In genomic region chr2:10452334-10452733, GRCh38 we compare ENCODE assay signal across 10 cellular contexts. TPM values are rescaled to one million over a fixed set of nuclear protein-coding genes. Genes with fewer than 3 reads are reported as not detected.
A peak's percentile ranks its signal among the peaks of the same experiment; 100 is the strongest.
DNase-seq lines count a peak whose midpoint lies in the region; ATAC-seq and TF ChIP-seq lines count a peak whose summit lies in the region.
"Had no signal": no experiment of that assay in that cellular context is flagged by ENCODE, and none has a peak within 500 bp of the region (broad histone marks: within the 10 kb centered on the region; RNA-seq: fewer than 3 reads in every experiment).

No MANE protein-coding gene starts in this region.

- ATAC-seq in Panc1, result peak; percentile 15; the same call in 1 of the 2 replicates

- DNase-seq in NCI-H1694 treated with DMSO at 0.1 percent for 48 hours (lab: John Stamatoyannopoulos, UW), result peak; percentile 21
- no peak for DNase-seq in NCI-H1694 (lab: John Stamatoyannopoulos, UW)
- no peak for DNase-seq in Panc1 (ENCODE audit: low read depth, low spot score)
- DNase-seq in fibroblast of peridontal ligament (ENCODE audit: extremely low read depth), result peak; percentile 69
- DNase-seq in ureter (ENCODE audit: low spot score), result peak; percentile 78
- DNase-seq in amygdala (lab: John Stamatoyannopoulos, UW), result no peak
- DNase-seq in AML-193 (lab: John Stamatoyannopoulos, UW), result no peak
- DNase-seq in activated T-cell treated with anti-CD3 and anti-CD28 coated beads, Interleukin-2, amount 50 U/mL, for 24 hours, result no peak
- DNase-seq: effector CD8-positive, alpha-beta T cell had no signal

- POLR2A ChIA-PET in Panc1 (lab: Charles Lee), result no interaction called here

- peaks cover 2% of the 10 kb centered on the region; the same call in 1 of the 2 replicates for H3K36me3 ChIP-seq in Panc1 (ENCODE audit: control insufficient read depth, insufficient read depth, low read length)

- peaks cover 26% of the 10 kb centered on the region for H3K4me1 Mint-ChIP-seq in activated T-cell treated with anti-CD3 and anti-CD28 coated beads, Interleukin-2, amount 50 U/mL, for 24 hours (ENCODE audit: low read depth)

- no peak overlapping the region for H3K4me3 ChIP-seq in Panc1 (ENCODE audit: low read depth in 2 of 2, low read length in 2 of 2)

- intact Hi-C loops in Panc1 (cut with micrococcal nuclease; ENCODE audit: unreplicated experiment), result loop anchor here (10.0 kb wide), 1 partner anchor 82 kb away; no protein-coding TSS in a partner anchor

- no peaks in the 10 kb centered on the region for H3K9me3 ChIP-seq in Panc1 (ENCODE audit: control insufficient read depth, insufficient read depth, low read depth, low read length)

- no peak overlapping the region for H3K4me3 Mint-ChIP-seq in activated T-cell treated with anti-CD3 and anti-CD28 coated beads, Interleukin-2, amount 50 U/mL, for 24 hours
- H3K4me3 Mint-ChIP-seq: B cell had no signal

- no TSS peak for BruUV-seq in Panc1 (replicated peaks; lab: Mats Ljungman, UMichigan)

- H3K9me3 Mint-ChIP-seq in activated T-cell treated with anti-CD3 and anti-CD28 coated beads, Interleukin-2, amount 50 U/mL, for 24 hours, result no peaks in the 10 kb centered on the region

- peaks cover 22% of the 10 kb centered on the region for H3K36me3 Mint-ChIP-seq in activated T-cell treated with anti-CD3 and anti-CD28 coated beads, Interleukin-2, amount 50 U/mL, for 24 hours (ENCODE audit: low read depth)

- in situ Hi-C loops in Panc1 (cut with HindIII; ENCODE audit: low pct_unique_long_range_greater_than_20kb, low sequenced_read_pairs), result no loop called here

- no peaks in the 10 kb centered on the region for H3K27me3 Mint-ChIP-seq in activated T-cell treated with anti-CD3 and anti-CD28 coated beads, Interleukin-2, amount 50 U/mL, for 24 hours
- H3K27me3 Mint-ChIP-seq: B cell had no signal

- no peak for TF ChIP-seq CTCF in Panc1 (IDR thresholded peaks at IDR 0.05)

- H3K4me1 ChIP-seq in Panc1 (ENCODE audit: control insufficient read depth, insufficient read depth, low read length), result peaks cover 25% of the 10 kb centered on the region

- H3K27me3 ChIP-seq in Panc1 (ENCODE audit: control insufficient read depth, insufficient read depth, low read length), result no peaks in the 10 kb centered on the region

- no peak overlapping the region for H3K27ac Mint-ChIP-seq in activated T-cell treated with anti-CD3 and anti-CD28 coated beads, Interleukin-2, amount 50 U/mL, for 24 hours
- H3K27ac Mint-ChIP-seq: B cell had no signal

- CTCF ChIA-PET in Panc1 (lab: Charles Lee), result interaction anchor here (0.6 kb wide), 1 partner anchor 20 kb away, joined by 4 read pairs; no protein-coding TSS in a partner anchor

- H3K27ac ChIP-seq in Panc1 (ENCODE audit: low read length), result peak overlapping the region; percentile 29; the same call in 1 of the 2 replicates

RNA-seq across cellular contexts. Expression of gene ODC1, which starts 4.2 kb away (rescaled TPM):
- 159 TPM for total RNA-seq in Panc1 (2021; ENCODE audit: unreplicated experiment)
- 135 TPM for polyA plus RNA-seq in Panc1 (2012; ENCODE audit: insufficient read length)
- 85.3 TPM for total RNA-seq in ureter

Comparison
In these comparisons a context has a peak if more than half of its experiments do, and no peak if none do; other contexts are left out.
1. DNase-seq: peak in NCI-H1694 treated with DMSO at 0.1 percent for 48 hours (single experiment), fibroblast of peridontal ligament (single experiment) and ureter (single experiment); none in NCI-H1694 (single experiment), Panc1 (single experiment), amygdala (0 of 56), AML-193 (0 of 2) and activated T-cell treated with anti-CD3 and anti-CD28 coated beads, Interleukin-2, amount 50 U/mL, for 24 hours (single experiment).